ENCODE assay signal across 26 cellular contexts in the genomic region with DNA sequence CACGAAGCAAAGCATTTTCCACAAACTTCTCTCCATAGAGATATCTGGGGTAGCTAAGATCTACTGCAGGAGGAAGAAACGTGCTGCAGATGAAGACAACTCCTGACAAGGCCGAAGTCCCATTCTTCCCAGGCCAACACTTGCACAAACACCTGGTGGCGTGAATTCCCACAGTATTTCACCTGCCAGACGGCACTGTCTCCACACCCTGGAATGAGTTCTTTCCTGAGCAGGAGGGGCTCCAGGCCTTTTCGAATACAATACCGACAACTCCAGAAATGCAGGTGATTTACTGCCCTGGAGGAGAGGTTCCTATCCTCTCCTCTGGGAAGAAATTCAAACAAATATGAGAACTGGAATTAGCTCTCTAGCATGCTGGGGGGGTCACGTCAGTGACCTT.
"Had no signal": no experiment of that assay in that cellular context is flagged by ENCODE, and none has a peak within 500 bp of the region (broad histone marks: within the 10 kb centered on the region; RNA-seq: fewer than 3 reads in every experiment).

No MANE protein-coding gene starts in this region.

- H3K9me3 ChIP-seq: esophagus squamous epithelium, ovary, psoas muscle, sigmoid colon, stomach, thoracic aorta, vagina had no signal

- H3K27me3 ChIP-seq: esophagus squamous epithelium, ovary, sigmoid colon, stomach, vagina had no signal

- H3K4me3 ChIP-seq: esophagus squamous epithelium, lung, ovary, psoas muscle, sigmoid colon, stomach, thoracic aorta, vagina had no signal

- H3K27ac ChIP-seq: ovary, psoas muscle, stomach, thoracic aorta, vagina had no signal

- H3K27ac Mint-ChIP-seq: naive thymus-derived CD4-positive, alpha-beta T cell; nephron progenitor cell; stimulated activated effector memory CD8-positive, alpha-beta T cell treated with anti-CD3 and anti-CD28 coated beads, Interleukin-12 subunit alpha, Interleukin-12 subunit beta, amount 100 ng/mL, for 72 hours had no signal

- H3K9me3 Mint-ChIP-seq: stimulated activated effector memory CD8-positive, alpha-beta T cell treated with anti-CD3 and anti-CD28 coated beads, Interleukin-12 subunit alpha, Interleukin-12 subunit beta, amount 100 ng/mL, for 72 hours had no signal

- ATAC-seq: left colon; naive thymus-derived CD4-positive, alpha-beta T cell; psoas muscle; stimulated activated effector memory CD8-positive, alpha-beta T cell treated with anti-CD3 and anti-CD28 coated beads, Interleukin-12 subunit alpha, Interleukin-12 subunit beta, amount 100 ng/mL, for 72 hours had no signal

- H3K4me3 Mint-ChIP-seq: naive thymus-derived CD4-positive, alpha-beta T cell; nephron progenitor cell; stimulated activated effector memory CD8-positive, alpha-beta T cell treated with anti-CD3 and anti-CD28 coated beads, Interleukin-12 subunit alpha, Interleukin-12 subunit beta, amount 100 ng/mL, for 72 hours had no signal

- H3K36me3 Mint-ChIP-seq: naive thymus-derived CD4-positive, alpha-beta T cell; stimulated activated effector memory CD8-positive, alpha-beta T cell treated with anti-CD3 and anti-CD28 coated beads, Interleukin-12 subunit alpha, Interleukin-12 subunit beta, amount 100 ng/mL, for 72 hours had no signal

- DNase-seq: cerebellar nuclear complex; effector memory CD4-positive, alpha-beta T cell; erythroblast; esophagus squamous epithelium; foreskin melanocyte; left colon; left ventricle myocardium superior; mesenchymal stem cell; midbrain; naive thymus-derived CD4-positive, alpha-beta T cell; nephron progenitor cell; occipital lobe; ovary; posterior cingulate gyrus; psoas muscle; right cardiac atrium; sigmoid colon; stimulated activated CD4-positive, alpha-beta T cell treated with anti-CD3 and anti-CD28 coated beads, Interleukin-2, amount 100 ng/mL, for 24 hours; stimulated activated CD4-positive, alpha-beta T cell treated with anti-CD3 and anti-CD28 coated beads, Interleukin-4, amount 100 ng/mL, for 24 hours; stimulated activated naive CD4-positive, alpha-beta T cell treated with Interleukin-2 at 50 U/mL for 16 hours; stomach; trophoblast cell had no signal

- H3K4me1 ChIP-seq: esophagus squamous epithelium, psoas muscle, stomach had no signal

- H3K36me3 ChIP-seq: esophagus squamous epithelium, ovary, sigmoid colon, thoracic aorta, vagina had no signal
